8 cellular contexts compared by ENCODE assay signal in the genomic region with DNA sequence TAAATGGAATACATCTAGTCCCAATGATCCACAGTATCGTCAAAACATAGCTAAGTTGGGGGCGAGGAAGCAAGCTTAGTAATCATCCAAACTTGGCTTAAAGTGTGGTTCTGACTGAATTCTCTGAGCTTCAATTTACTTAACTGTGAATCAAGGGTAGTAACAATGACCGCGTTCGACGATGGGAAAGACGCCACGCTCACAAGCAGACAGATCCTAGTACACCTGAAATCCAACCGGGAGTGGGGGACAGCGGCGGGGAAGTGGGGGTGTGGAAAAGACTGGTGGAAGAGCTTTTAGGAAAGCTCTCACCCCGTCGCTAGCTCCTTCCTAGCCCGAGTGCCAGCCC. TPM values are rescaled to one million over a fixed set of nuclear protein-coding genes. Genes with fewer than 3 reads are reported as not detected.
DNase-seq lines count a peak whose midpoint lies in the region; ATAC-seq and TF ChIP-seq lines count a peak whose summit lies in the region.

No MANE protein-coding gene starts in this region.

- H3K4me1 ChIP-seq in HEK293 (ENCODE audit: control insufficient read depth, insufficient read depth, low read length) (0 out of 2 replicates have a peak, but pooled peaks cover 4% of the 10 kb centered on the region), hepatocyte (ENCODE audit: insufficient read depth) (no peaks in the 10 kb centered on the region)

- peak overlapping the region; percentile 93 for H3K27ac Mint-ChIP-seq in stimulated activated effector memory CD8-positive, alpha-beta T cell treated with anti-CD3 and anti-CD28 coated beads, Interleukin-12 subunit alpha, Interleukin-12 subunit beta, amount 100 ng/mL, for 72 hours

- H3K27me3 ChIP-seq in hepatocyte: no peaks in the 10 kb centered on the region

- peak overlapping the region; percentile 83 for H3K27ac ChIP-seq in HEK293 (ENCODE audit: extremely low read depth, low read depth, low read length)
- peak overlapping the region; percentile 93 for H3K27ac ChIP-seq in hepatocyte

- H3K4me2 ChIP-seq in hepatocyte: peak overlapping the region; percentile 75

- CTCF ChIA-PET in HEK293 (lab: Yijun Ruan, JAX): interaction anchor here (1.1 kb wide), 1 partner anchor 285 kb away, joined by 3 read pairs; no protein-coding TSS in a partner anchor

- H3K79me2 ChIP-seq in hepatocyte: peaks cover 49% of the 10 kb centered on the region

- H3K9me2 ChIP-seq in hepatocyte (replicated peaks; ENCODE audit: insufficient read depth): no peaks in the 10 kb centered on the region

- POLR2A ChIA-PET in HEK293 (lab: Yijun Ruan, JAX): interaction anchor here (0.8 kb wide), 1 partner anchor 57 kb away, joined by 4 read pairs; no protein-coding TSS in a partner anchor

- H3K9me3 ChIP-seq in HEK293 (ENCODE audit: control insufficient read depth, insufficient read depth, low read depth, low read length) (no peaks in the 10 kb centered on the region), hepatocyte (ENCODE audit: low read depth) (no peaks in the 10 kb centered on the region)

- peak; percentile 34 for ATAC-seq in stimulated activated effector memory CD8-positive, alpha-beta T cell treated with anti-CD3 and anti-CD28 coated beads, Interleukin-12 subunit alpha, Interleukin-12 subunit beta, amount 100 ng/mL, for 72 hours
- ATAC-seq in HG03045 (IDR thresholded peaks at IDR 0.05; ENCODE audit: unreplicated experiment) (no peak), HG03571 (IDR thresholded peaks at IDR 0.05; ENCODE audit: unreplicated experiment) (no peak)

- H4K20me1 ChIP-seq in hepatocyte (ENCODE audit: insufficient read depth, poor library complexity, severe bottlenecking): peaks cover 16% of the 10 kb centered on the region

- H3K4me3 Mint-ChIP-seq in stimulated activated effector memory CD8-positive, alpha-beta T cell treated with anti-CD3 and anti-CD28 coated beads, Interleukin-12 subunit alpha, Interleukin-12 subunit beta, amount 100 ng/mL, for 72 hours: peak overlapping the region; percentile 97

- H3K36me3 ChIP-seq in HEK293 (ENCODE audit: control insufficient read depth in 2 of 2, insufficient read depth in 1 of 2, low read length in 2 of 2) (no peaks in the 10 kb centered on the region; a peak in 1 of 3 replicates), hepatocyte (replicated peaks; ENCODE audit: insufficient read depth, low read depth) (no peaks in the 10 kb centered on the region)

- WGBS in hepatocyte (ENCODE audit: low lambda C conversion rate, missing lambda C conversion rate): 2% methylated on average over 14 of the region's 14 CpGs

- H2AFZ ChIP-seq in hepatocyte: peak overlapping the region; percentile 99

- TF ChIP-seq CTCF in HEK293 (tag by site-specific recombination; IDR thresholded peaks at IDR 0.05) (no peak), WI38 (IDR thresholded peaks at IDR 0.05; ENCODE audit: low read depth, low read length) (no peak), hepatocyte (IDR thresholded peaks at IDR 0.05; ENCODE audit: poor library complexity) (no peak)

- H3K9me3 Mint-ChIP-seq in stimulated activated effector memory CD8-positive, alpha-beta T cell treated with anti-CD3 and anti-CD28 coated beads, Interleukin-12 subunit alpha, Interleukin-12 subunit beta, amount 100 ng/mL, for 72 hours: no peaks in the 10 kb centered on the region

- H3K4me3 ChIP-seq in HEK293 (ENCODE audit: low read depth, low read length): peak overlapping the region; percentile 60
- peak overlapping the region; percentile 67 for H3K4me3 ChIP-seq in WI38 (ENCODE audit: low read depth, low read length)
- peak overlapping the region; percentile 83 for H3K4me3 ChIP-seq in hepatocyte

- peaks cover 8% of the 10 kb centered on the region for H3K36me3 Mint-ChIP-seq in stimulated activated effector memory CD8-positive, alpha-beta T cell treated with anti-CD3 and anti-CD28 coated beads, Interleukin-12 subunit alpha, Interleukin-12 subunit beta, amount 100 ng/mL, for 72 hours

- DNase-seq in DMS79 treated with DMSO at 0.1 percent for 48 hours (lab: John Stamatoyannopoulos, UW) (peak; percentile 58), hepatocyte (ENCODE audit: low spot score) (no peak)
- no peak for DNase-seq in stimulated activated effector memory CD8-positive, alpha-beta T cell treated with anti-CD3 and anti-CD28 coated beads, Interleukin-12 subunit alpha, Interleukin-12 subunit beta, amount 100 ng/mL, for 72 hours (ENCODE audit: low spot score in 2 of 2)
- no peak for DNase-seq in effector CD8-positive, alpha-beta T cell (lab: John Stamatoyannopoulos, UW)

- H3K4me1 Mint-ChIP-seq in stimulated activated effector memory CD8-positive, alpha-beta T cell treated with anti-CD3 and anti-CD28 coated beads, Interleukin-12 subunit alpha, Interleukin-12 subunit beta, amount 100 ng/mL, for 72 hours: peaks cover 33% of the 10 kb centered on the region

TF ChIP-seq in HEK293, 187 proteins besides CTCF, POLR2A, EP300 and RAD21:
- no peak for TF ChIP-seq GLIS2 (tag by site-specific recombination; IDR thresholded peaks at IDR 0.05)
- peak; percentile 90 for TF ChIP-seq ZNF341 (tag by site-specific recombination; IDR thresholded peaks at IDR 0.05; ENCODE audit: low read depth)
- TF ChIP-seq OSR2 (tag by site-specific recombination; IDR thresholded peaks at IDR 0.05): no peak
- no peak for TF ChIP-seq ZNF140 (tag by site-specific recombination; IDR thresholded peaks at IDR 0.05)
- TF ChIP-seq ZFHX2 (tag by site-specific recombination; conservative IDR thresholded peaks at IDR 0.05): no peak
- TF ChIP-seq, protein P1, sequence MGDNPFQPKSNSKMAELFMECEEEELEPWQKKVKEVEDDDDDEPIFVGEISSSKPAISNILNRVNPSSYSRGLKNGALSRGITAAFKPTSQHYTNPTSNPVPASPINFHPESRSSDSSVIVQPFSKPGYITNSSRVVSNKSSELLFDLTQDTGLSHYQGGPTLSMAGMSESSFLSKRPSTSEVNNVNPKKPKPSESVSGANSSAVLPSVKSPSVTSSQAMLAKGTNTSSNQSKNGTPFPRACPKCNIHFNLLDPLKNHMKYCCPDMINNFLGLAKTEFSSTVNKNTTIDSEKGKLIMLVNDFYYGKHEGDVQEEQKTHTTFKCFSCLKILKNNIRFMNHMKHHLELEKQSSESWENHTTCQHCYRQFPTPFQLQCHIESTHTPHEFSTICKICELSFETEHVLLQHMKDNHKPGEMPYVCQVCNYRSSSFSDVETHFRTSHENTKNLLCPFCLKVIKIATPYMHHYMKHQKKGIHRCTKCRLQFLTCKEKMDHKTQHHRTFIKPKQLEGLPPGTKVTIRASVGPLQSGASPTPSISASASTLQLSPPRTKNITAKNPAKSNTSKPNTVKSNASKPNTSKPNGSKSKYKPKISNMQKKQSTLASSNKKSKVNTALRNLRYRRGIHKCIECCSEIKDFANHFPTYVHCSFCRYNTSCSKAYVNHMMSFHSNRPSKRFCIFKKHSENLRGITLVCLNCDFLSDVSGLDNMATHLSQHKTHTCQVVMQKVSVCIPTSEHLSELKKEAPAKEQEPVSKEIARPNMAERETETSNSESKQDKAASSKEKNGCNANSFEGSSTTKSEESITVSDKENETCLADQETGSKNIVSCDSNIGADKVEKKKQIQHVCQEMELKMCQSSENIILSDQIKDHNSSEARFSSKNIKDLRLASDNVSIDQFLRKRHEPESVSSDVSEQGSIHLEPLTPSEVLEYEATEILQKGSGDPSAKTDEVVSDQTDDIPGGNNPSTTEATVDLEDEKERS (tag by site-specific recombination; IDR thresholded peaks at IDR 0.05): no peak
- peak; percentile 91 for TF ChIP-seq ZNF707 (tag by site-specific recombination; IDR thresholded peaks at IDR 0.05)
- no peak for TF ChIP-seq ZNF629 (tag by site-specific recombination; IDR thresholded peaks at IDR 0.05)
TF ChIP-seq in HEK293: peak in this region for 2.

RNA-seq across cellular contexts. Expression of a gene that starts 0.4 kb away (rescaled TPM):
- 75.5 and 97.0 TPM in 2 replicates for total RNA-seq in hepatocyte
- 105 and 113 TPM in 2 replicates for polyA plus RNA-seq in hepatocyte

RNA-seq across cellular contexts. Expression of a gene that starts 57.8 kb away (rescaled TPM):
- 37.2 and 38.6 TPM in 2 replicates for total RNA-seq in hepatocyte
- polyA plus RNA-seq in hepatocyte: 25.9 and 35.5 TPM in 2 replicates
